ENCODE assay signal across 23 cellular contexts in the genomic region with DNA sequence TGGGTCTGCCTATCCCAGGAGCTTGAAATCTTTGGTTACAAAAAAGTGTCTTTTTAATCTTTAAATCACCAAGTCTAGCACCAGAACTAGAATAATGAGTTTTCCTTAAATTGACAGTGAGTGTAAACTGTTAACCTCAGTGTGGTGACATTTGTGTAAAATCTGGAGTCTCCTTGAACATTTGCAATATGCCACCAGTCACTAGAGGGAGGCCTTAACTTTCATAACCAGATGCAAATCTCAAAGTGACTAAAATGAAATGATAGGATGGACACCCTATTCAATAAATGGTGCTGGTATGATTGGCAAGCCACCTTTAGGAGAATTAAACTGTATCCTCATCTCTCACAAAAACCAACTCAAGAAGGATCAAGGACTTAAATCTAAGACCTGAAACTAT. TPM values are rescaled to one million over a fixed set of nuclear protein-coding genes. Genes with fewer than 3 reads are reported as not detected.
DNase-seq lines count a peak whose midpoint lies in the region; ATAC-seq, FAIRE-seq and TF ChIP-seq lines count a peak whose summit lies in the region.
"Had no signal": no experiment of that assay in that cellular context is flagged by ENCODE, and none has a peak within 500 bp of the region (broad histone marks: within the 10 kb centered on the region; RNA-seq: fewer than 3 reads in every experiment).

No MANE protein-coding gene starts in this region.

- H3K27ac ChIP-seq in vagina (no peak overlapping the region), pancreas (no peak overlapping the region)
- H3K27ac ChIP-seq: right atrium auricular region, SK-N-MC had no signal

- peak; percentile 11 for DNase-seq in DMS53 (lab: John Stamatoyannopoulos, UW)
- DNase-seq in DMS53 treated with DMSO at 0.1 percent for 48 hours (lab: John Stamatoyannopoulos, UW; ENCODE audit: unreplicated experiment) = no peak
- DNase-seq in GM13977 (ENCODE audit: low spot score) = no peak
- DNase-seq in OCI-M1 (lab: John Stamatoyannopoulos, UW) = peak; percentile 8
- peak; percentile 2 for DNase-seq in fibroblast of pulmonary artery (ENCODE audit: low read depth)
- DNase-seq in GM12891 (ENCODE audit: insufficient read length, low spot score) = no peak
- DNase-seq in vagina (ENCODE audit: extremely low spot score in 2 of 2) = no peak
- no peak for DNase-seq in pancreas
- DNase-seq: 8988T; activated CD4-positive, alpha-beta T cell treated with anti-CD3 and anti-CD28 coated beads for 4 hours; activated CD8-positive, alpha-beta memory T cell treated with anti-CD3 and anti-CD28 coated beads, Interleukin-2, amount 50 U/mL, for 4 hours; activated effector memory CD4-positive, alpha-beta T cell treated with anti-CD3 and anti-CD28 coated beads, Interleukin-2, amount 50 U/mL, for 16 hours; amniotic stem cell; C1 segment of cervical spinal cord; effector CD8-positive, alpha-beta T cell; left colon; NCI-H1105 treated with DMSO at 0.1 percent for 48 hours; NCI-H2227 treated with DMSO at 0.1 percent for 48 hours; stimulated activated naive CD8-positive, alpha-beta T cell treated with anti-CD3 and anti-CD28 coated beads, Interleukin-15, amount 100 ng/mL, for 72 hours had no signal

- no peaks in the 10 kb centered on the region for H3K27me3 ChIP-seq in vagina
- no peaks in the 10 kb centered on the region for H3K27me3 ChIP-seq in pancreas
- H3K27me3 ChIP-seq: right atrium auricular region had no signal

- intact Hi-C loops in vagina (cut with DNase I) = no loop called here
- intact Hi-C loops in pancreas (cut with DNase I) = no loop called here

- H3K4me3 ChIP-seq in fibroblast of pulmonary artery (replicated peaks; ENCODE audit: low read depth, low read length) (no peak overlapping the region), vagina (no peak overlapping the region), pancreas (no peak overlapping the region)
- H3K4me3 ChIP-seq: right atrium auricular region, SK-N-MC had no signal

- no peaks in the 10 kb centered on the region for H3K9me3 ChIP-seq in vagina
- no peaks in the 10 kb centered on the region for H3K9me3 ChIP-seq in pancreas
- H3K9me3 ChIP-seq: right atrium auricular region had no signal

- ATAC-seq in pancreas = no peak
- ATAC-seq: left colon; stimulated activated naive CD8-positive, alpha-beta T cell treated with anti-CD3 and anti-CD28 coated beads, Interleukin-15, amount 100 ng/mL, for 72 hours had no signal

- FAIRE-seq in GM12891 (lab: Jason Lieb, UNC) (no peak), pancreas (lab: Jason Lieb, UNC) (no peak)

- TF ChIP-seq POLR2A in GM12891 (IDR thresholded peaks at IDR 0.05; ENCODE audit: low read depth, low read length) = no peak
- TF ChIP-seq POLR2A in vagina (IDR thresholded peaks at IDR 0.05) = no peak

- H3K36me3 ChIP-seq in vagina (no peaks in the 10 kb centered on the region), pancreas (no peaks in the 10 kb centered on the region)
- H3K36me3 ChIP-seq: right atrium auricular region had no signal

- TF ChIP-seq CTCF in GM13977 (IDR thresholded peaks at IDR 0.05; ENCODE audit: extremely low read depth, insufficient read depth, missing control alignments) (peak; percentile 17), fibroblast of pulmonary artery (IDR thresholded peaks at IDR 0.05; ENCODE audit: low read length, missing control alignments) (no peak), vagina (IDR thresholded peaks at IDR 0.05) (no peak), pancreas (IDR thresholded peaks at IDR 0.05) (no peak)

- in situ Hi-C loops in GM13977 (cut with MboI; ENCODE audit: low pct_unique_long_range_greater_than_20kb, low sequenced_read_pairs, unreplicated experiment) = no loop called here

- no peaks in the 10 kb centered on the region for H3K4me1 ChIP-seq in vagina
- no peaks in the 10 kb centered on the region for H3K4me1 ChIP-seq in pancreas
- H3K4me1 ChIP-seq: right atrium auricular region had no signal

TF ChIP-seq in GM12891, 5 proteins besides CTCF, POLR2A, EP300 and RAD21:
- TF ChIP-seq POU2F2 (IDR thresholded peaks at IDR 0.05; ENCODE audit: low read depth, low read length) = no peak
- no peak for TF ChIP-seq SPI1 (IDR thresholded peaks at IDR 0.05; ENCODE audit: low read depth, low read length)
- TF ChIP-seq TAF1 (IDR thresholded peaks at IDR 0.05; ENCODE audit: low read depth, low read length) = no peak
- no peak for TF ChIP-seq POLR2AphosphoS5 (IDR thresholded peaks at IDR 0.05; ENCODE audit: low read depth, low read length)
- no peak for TF ChIP-seq PAX5 (IDR thresholded peaks at IDR 0.05; ENCODE audit: insufficient read depth, low read length, severe bottlenecking)
TF ChIP-seq in GM12891: peak in this region for 0.

RNA-seq across cellular contexts. Expression of a gene that starts 8.3 kb away (rescaled TPM):
- polyA plus RNA-seq in GM12891 (2012; ENCODE audit: low read depth, missing spikeins) = not detected
- not detected for total RNA-seq in vagina
- 1 to 10 TPM in 1 of 6 donors, under 1 TPM in 4, not detected in 1; 0.47 to 1.1 (median 0.65) TPM for total RNA-seq in pancreas
- 1 to 10 TPM in 1 of 2 donors, not detected in 1; 3.9 TPM for polyA plus RNA-seq in pancreas
- total RNA-seq: Daoy, left colon, mononuclear cell, right atrium auricular region had no signal

RNA-seq across cellular contexts. Expression of a gene that starts 25.3 kb away (rescaled TPM):
- polyA plus RNA-seq in GM12891 (2012; ENCODE audit: low read depth, missing spikeins) = not detected
- total RNA-seq in vagina = not detected
- total RNA-seq in pancreas = 1 to 10 TPM; 1.4 to 5.3 (median 2.4) TPM
- 100 to 1,000 TPM in 1 of 2 donors, 10 to 100 TPM in 1; 13.8 to 101 TPM for polyA plus RNA-seq in pancreas
- total RNA-seq: Daoy, mononuclear cell, right atrium auricular region had no signal

RNA-seq across cellular contexts. Expression of a gene that starts 36.2 kb away (rescaled TPM):
- polyA plus RNA-seq in GM12891 (2012; ENCODE audit: low read depth, missing spikeins) = not detected
- total RNA-seq in vagina (not detected), pancreas (not detected)
- polyA plus RNA-seq in pancreas = not detected
- total RNA-seq: Daoy, left colon, mononuclear cell, right atrium auricular region had no signal

RNA-seq across cellular contexts. Expression of a gene that starts 43.7 kb away (rescaled TPM):
- polyA plus RNA-seq in GM12891 (2012; ENCODE audit: low read depth, missing spikeins) = not detected
- total RNA-seq in vagina = not detected
- not detected for total RNA-seq in pancreas
- not detected for polyA plus RNA-seq in pancreas
- total RNA-seq: Daoy, left colon, mononuclear cell, right atrium auricular region had no signal

Comparison
In these comparisons a context has a peak if more than half of its experiments do, and no peak if none do; other contexts are left out.
1. DNase-seq: peak in DMS53 (single experiment), OCI-M1 (single experiment) and fibroblast of pulmonary artery (single experiment); none in DMS53 treated with DMSO at 0.1 percent for 48 hours (single experiment), GM13977 (single experiment), GM12891 (single experiment), vagina (0 of 2) and pancreas (0 of 6).